ENCODE assay signal across 8 cellular contexts in the genomic region with DNA sequence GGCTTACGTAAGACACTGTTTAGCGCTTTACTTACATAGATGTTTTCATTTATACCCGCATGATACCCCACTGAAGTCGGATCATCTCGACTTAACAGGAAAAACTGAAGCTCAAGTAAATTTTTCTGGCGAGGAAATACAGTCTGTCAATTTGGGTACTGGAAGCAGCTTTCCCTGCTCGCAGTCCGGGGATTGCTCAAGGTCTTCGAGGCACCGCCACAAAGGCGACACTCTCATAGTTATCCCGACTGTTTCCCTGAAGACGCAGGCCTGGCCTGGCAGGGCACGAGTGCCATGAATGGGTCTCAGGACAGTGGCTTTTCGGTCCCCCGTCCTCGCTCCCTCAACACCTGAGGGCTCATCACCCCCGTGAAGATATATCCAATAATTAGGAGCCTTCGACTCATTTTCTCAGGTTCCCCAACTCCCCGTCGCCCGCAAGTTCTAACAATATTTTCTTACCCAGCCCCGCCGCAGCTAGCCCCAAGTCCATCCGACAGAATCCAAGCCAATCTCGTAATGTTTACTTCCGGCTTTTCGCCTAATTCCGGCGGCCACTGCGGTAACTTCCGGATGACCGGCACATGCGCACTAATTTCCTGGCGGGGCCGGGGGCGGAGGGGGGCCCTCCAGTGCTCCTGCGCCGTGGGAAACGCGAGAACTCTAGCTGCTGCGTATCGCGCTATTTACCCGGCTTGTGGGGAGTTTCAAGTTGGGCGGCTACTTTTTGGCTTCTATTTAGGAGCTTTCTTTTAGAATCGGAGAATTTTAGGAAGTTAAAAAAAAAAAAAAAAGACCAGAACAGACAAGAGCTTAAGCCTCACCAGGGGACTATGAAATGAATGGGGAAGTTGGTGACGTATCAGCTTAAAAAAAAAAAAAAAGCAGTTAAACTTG. TPM values are rescaled to one million over a fixed set of nuclear protein-coding genes. Genes with fewer than 3 reads are reported as not detected.
DNase-seq lines count a peak whose midpoint lies in the region; ATAC-seq, FAIRE-seq and TF ChIP-seq lines count a peak whose summit lies in the region.

Gene SLU7 (minus strand): TSS at position 521 of the 897 bp plus-strand sequence. CDS start 3,787 bp downstream, outside the sequence.

- no peak for TF ChIP-seq RAD21 in H1 (IDR thresholded peaks at IDR 0.05 in 1 of 2, conservative IDR thresholded peaks at IDR 0.05 in 1 of 2; ENCODE audit: low read depth in 2 of 2, low read length in 2 of 2)

- H3K14ac ChIP-seq in H1 (ENCODE audit: insufficient read length) (no peak within 1 kb of the TSS), mesenchymal stem cell (ENCODE audit: low read length in 2 of 2) (peak within 1 kb of the TSS in 1 of 2 experiments; percentile 74)

- peaks cover 0 to 3% of the 10 kb centered on the region in 2 experiments for H4K20me1 ChIP-seq in H1 (replicated peaks in 1 of 2; ENCODE audit: control insufficient read depth in 1 of 2, insufficient read depth in 2 of 2, low read length in 2 of 2)

- H2BK12ac ChIP-seq in H1 (ENCODE audit: low read depth, low read length) = no peak within 1 kb of the TSS; the same call in 1 of the 2 replicates
- no peak within 1 kb of the TSS for H2BK12ac ChIP-seq in mesenchymal stem cell (ENCODE audit: low read length in 2 of 2)

- H2BK5ac ChIP-seq in H1 (ENCODE audit: low read depth, low read length) = peak within 1 kb of the TSS; percentile 35
- H2BK5ac ChIP-seq in mesenchymal stem cell (ENCODE audit: low read depth, low read length, poor library complexity, severe bottlenecking) = no peak within 1 kb of the TSS

- no peak within 1 kb of the TSS for H3K23ac ChIP-seq in H1 (ENCODE audit: insufficient read length)
- H3K23ac ChIP-seq in mesenchymal stem cell (ENCODE audit: low read length in 2 of 2) = no peak within 1 kb of the TSS

- H3K4me2 ChIP-seq in H1 (ENCODE audit: insufficient read depth in 1 of 2, low read depth in 2 of 2, low read length in 2 of 2) (peak within 1 kb of the TSS; percentile 77 to 91), mesenchymal stem cell (ENCODE audit: low read length, poor library complexity, severe bottlenecking) (peak within 1 kb of the TSS; percentile 85)

- H2AFZ ChIP-seq in H1 (ENCODE audit: low read length) = 0 out of 2 replicates have a peak within 1 kb of the TSS, but pooled peaks have one; percentile 36
- H2AFZ ChIP-seq in mesenchymal stem cell (ENCODE audit: low read depth, low read length) = peak within 1 kb of the TSS; percentile 47

- H3K27ac ChIP-seq in H1 (ENCODE audit: low read depth, low read length) (peak within 1 kb of the TSS; percentile 60; the same call in 1 of the 2 replicates), mesenchymal stem cell (ENCODE audit: low read length, poor library complexity, severe bottlenecking) (peak within 1 kb of the TSS; percentile 89)

- H3K27me3 ChIP-seq in H1 (replicated peaks in 1 of 4; ENCODE audit: control insufficient read depth in 3 of 4, extremely low read depth in 1 of 4, insufficient read depth in 3 of 4, low read length in 3 of 4) (no peaks in the 10 kb centered on the region), mesenchymal stem cell (ENCODE audit: control insufficient read depth in 1 of 2, insufficient read depth in 1 of 2, low read length in 2 of 2) (no peaks in the 10 kb centered on the region)

- H2BK15ac ChIP-seq in H1 (ENCODE audit: low read length) (no peak within 1 kb of the TSS), mesenchymal stem cell (ENCODE audit: low read depth, poor library complexity, severe bottlenecking) (peak within 1 kb of the TSS; percentile 80)

- H3K36me3 ChIP-seq in H1 (ENCODE audit: control insufficient read depth in 2 of 4, insufficient read depth in 4 of 4, low read length in 3 of 4) = peaks cover 0 to 17% (median 12%) of the 10 kb centered on the region in 4 experiments; a peak in 5 of 8 replicates
- peaks cover 0 to 18% of the 10 kb centered on the region in 2 experiments for H3K36me3 ChIP-seq in mesenchymal stem cell (ENCODE audit: control insufficient read depth in 1 of 2, insufficient read depth in 2 of 2, low read depth in 1 of 2, low read length in 2 of 2)

- CTCF ChIA-PET in H1 (lab: Charles Lee; ENCODE audit: partially characterized antibody) = interaction anchor here (0.7 to 1.5 kb wide), 4 partner anchors 20 to 407 kb away, joined by 3 to 8 read pairs (median 4); no protein-coding TSS in a partner anchor

- H4K91ac ChIP-seq in H1 (replicated peaks; ENCODE audit: insufficient read length, low read length) = no peak within 1 kb of the TSS
- H4K91ac ChIP-seq in mesenchymal stem cell (ENCODE audit: low read length) = peak within 1 kb of the TSS; percentile 83

- 2% methylated on average over 47 of the region's 48 CpGs; no CpG with 5 or more reads in 1 of the 2 experiments for WGBS in H1 (ENCODE audit: extremely low coverage in 1 of 2, insufficient coverage in 1 of 2, insufficient read length in 1 of 2, insufficient replicate concordance in 2 of 2, low coverage in 1 of 2, low lambda C conversion rate in 2 of 2, missing lambda C conversion rate in 1 of 2), 2 experiments
- WGBS in mesenchymal stem cell = 2% methylated on average over 48 of the region's 48 CpGs

- TF ChIP-seq POLR2A in H1 (IDR thresholded peaks at IDR 0.05; ENCODE audit: control extremely low read depth in 1 of 2, low read depth in 2 of 2, low read length in 2 of 2) = peak in 1 of 2 experiments; percentile 79; a peak in 2 of 3 replicates

- peaks cover 2% of the 10 kb centered on the region; the same call in 1 of the 2 replicates for H3K79me1 ChIP-seq in H1 (ENCODE audit: low read depth, low read length)
- H3K79me1 ChIP-seq in mesenchymal stem cell (replicated peaks; ENCODE audit: low read length, poor library complexity, severe bottlenecking) = peaks cover 10% of the 10 kb centered on the region

- H3K18ac ChIP-seq in H1 (ENCODE audit: extremely low read depth, low read length) = 0 out of 2 replicates have a peak within 1 kb of the TSS, but pooled peaks have one; percentile 9
- H3K18ac ChIP-seq in mesenchymal stem cell (ENCODE audit: low read depth in 1 of 2, low read length in 2 of 2) = peak within 1 kb of the TSS in 1 of 2 experiments; percentile 70

- no peak for TF ChIP-seq CTCF in H1 (IDR thresholded peaks at IDR 0.05; ENCODE audit: control extremely low read depth in 1 of 3, insufficient read depth in 1 of 3, low read depth in 1 of 3, low read length in 3 of 3)

- no peak within 1 kb of the TSS for H2BK20ac ChIP-seq in H1 (ENCODE audit: low read length)

- H3K56ac ChIP-seq in H1 (replicated peaks; ENCODE audit: insufficient read length, low read depth, low read length) = no peak within 1 kb of the TSS

- H4K5ac ChIP-seq in H1 (ENCODE audit: insufficient read length, low read depth, low read length) = peak within 1 kb of the TSS; percentile 71

- H3K4me3 ChIP-seq in H1 (ENCODE audit: extremely low read depth in 1 of 4, insufficient read depth in 2 of 4, low read depth in 3 of 4, low read length in 4 of 4) (peak within 1 kb of the TSS; percentile 83 to 95 (median 94)), mesenchymal stem cell (ENCODE audit: insufficient read depth in 1 of 2, low read depth in 1 of 2, low read length in 2 of 2) (peak within 1 kb of the TSS; percentile 95 to 96)

- ATAC-seq in GM21360 (IDR thresholded peaks at IDR 0.05; ENCODE audit: unreplicated experiment) = peak; percentile 76

- peaks cover 0 to 8% (median 4%) of the 10 kb centered on the region in 4 experiments; a peak in 3 of 7 replicates for H3K4me1 ChIP-seq in H1 (replicated peaks in 1 of 4; ENCODE audit: control insufficient read depth in 3 of 4, insufficient read depth in 4 of 4, low read length in 3 of 4)
- peaks cover 8% of the 10 kb centered on the region for H3K4me1 ChIP-seq in mesenchymal stem cell (ENCODE audit: control insufficient read depth, insufficient read depth, low read depth, low read length)

- H3K9ac ChIP-seq in H1 (replicated peaks in 1 of 4; ENCODE audit: extremely low read depth in 1 of 4, low read depth in 3 of 4, low read length in 3 of 4) (peak within 1 kb of the TSS; percentile 56 to 93 (median 86)), mesenchymal stem cell (ENCODE audit: low read length) (peak within 1 kb of the TSS; percentile 99)

- no peak for FAIRE-seq in H1 (lab: Jason Lieb, UNC)

- H3K79me2 ChIP-seq in H1 (ENCODE audit: control insufficient read depth in 1 of 2, insufficient read depth in 2 of 2, low read length in 2 of 2) = peaks cover 9 to 47% of the 10 kb centered on the region in 2 experiments

- no peak within 1 kb of the TSS for H2BK120ac ChIP-seq in H1 (replicated peaks; ENCODE audit: low read depth, low read length)
- H2BK120ac ChIP-seq in mesenchymal stem cell (ENCODE audit: low read depth, low read length) = peak within 1 kb of the TSS; percentile 61

- TF ChIP-seq EP300 in H1 (IDR thresholded peaks at IDR 0.05; ENCODE audit: borderline replicate concordance in 1 of 2, low read depth in 2 of 2, low read length in 2 of 2) = no peak

- no peaks in the 10 kb centered on the region for H3K9me3 ChIP-seq in H1 (ENCODE audit: insufficient read depth in 2 of 2, low read depth in 1 of 2, low read length in 1 of 2)
- no peaks in the 10 kb centered on the region for H3K9me3 ChIP-seq in mesenchymal stem cell (ENCODE audit: control insufficient read depth, low read length)

- H3K23me2 ChIP-seq in H1 (ENCODE audit: low read depth, low read length) = peaks cover 5% of the 10 kb centered on the region

- H3K4ac ChIP-seq in H1 (replicated peaks; ENCODE audit: insufficient read length, low read depth, low read length) (peak within 1 kb of the TSS; percentile 91), mesenchymal stem cell (ENCODE audit: low read depth in 1 of 2, low read length in 2 of 2) (peak within 1 kb of the TSS in 1 of 2 experiments; percentile 32)

- DNase-seq in CMK (ENCODE audit: low read depth) = peak; percentile 77
- peak; percentile 94 for DNase-seq in HT1080 (ENCODE audit: low read depth)
- DNase-seq in NOMO-1 treated with DMSO at 0.1 percent for 48 hours (lab: John Stamatoyannopoulos, UW; ENCODE audit: unreplicated experiment) = peak; percentile 92
- peak; percentile 88 for DNase-seq in activated CD8-positive, alpha-beta memory T cell treated with anti-CD3 and anti-CD28 coated beads for 4 hours (ENCODE audit: low read depth in 2 of 2)
- peak; percentile 71 to 94 for DNase-seq in H1 (ENCODE audit: low read depth in 1 of 2, low spot score in 2 of 2)
- DNase-seq in mesenchymal stem cell = peak; percentile 96
- DNase-seq in stimulated activated CD8-positive, alpha-beta memory T cell treated with anti-CD3 and anti-CD28 coated beads, Interleukin-12 subunit alpha, Interleukin-12 subunit beta, amount 100 ng/mL, for 4 hours (ENCODE audit: low read depth) = peak; percentile 88

- H2AK5ac ChIP-seq in H1 (ENCODE audit: low read depth, low read length) (no peak within 1 kb of the TSS), mesenchymal stem cell (ENCODE audit: low read length, severe bottlenecking) (no peak within 1 kb of the TSS)

- H4K8ac ChIP-seq in H1 (ENCODE audit: extremely low read depth, insufficient read depth, low read length) (peak within 1 kb of the TSS; percentile 99), mesenchymal stem cell (ENCODE audit: low read length) (peak within 1 kb of the TSS; percentile 91)

- POLR2A ChIA-PET in H1 (lab: Charles Lee; ENCODE audit: partially characterized antibody) = interaction anchor here (0.5 to 0.9 kb wide), 5 partner anchors 9 to 1311 kb away, joined by 3 to 5 read pairs (median 3); partner anchors contain the start of gene FAM200C

RNA-seq across cellular contexts. Expression of gene SLU7, which starts in this region (rescaled TPM):
- 64.9 and 67.0 TPM in 2 replicates for total RNA-seq in HT1080 (2014; rRNA removed; shearing (Covaris generic))
- polyA plus RNA-seq in HT1080 (2015; cell fraction: cytosol; rRNA removed) = 52.5 and 75.5 TPM in 2 replicates
- 93.3 and 113 TPM in 2 replicates for polyA plus RNA-seq in HT1080 (2015; cell fraction: nucleus; rRNA removed)
- total RNA-seq in H1 (2021; fragmentation: NEBNext Ultra II Directional; extraction: Animal tissue kit (Norgen Biotek cat#: 25700)) = 34.1 and 36.8 TPM in 2 replicates
- polyA plus RNA-seq in H1 (2011; rRNA removed) = 4.4 and 6.0 TPM in 2 replicates
- polyA plus RNA-seq in H1 (2011; cell fraction: cytosol; rRNA removed) = 19.4 TPM
- polyA plus RNA-seq in H1 (2011; cell fraction: nucleus; rRNA removed) = 4.6 TPM
- 29.2 to 58.2 TPM (median 36.2 TPM) in 4 replicates for polyA plus RNA-seq in H1 (2012, experiment 1 of 2)
- 1.1 TPM for polyA plus RNA-seq in H1 (2012, experiment 2 of 2)
- polyA plus RNA-seq in H1 (2013, experiment 1 of 2) = 29.6 TPM
- polyA plus RNA-seq in H1 (2013, experiment 2 of 2) = 29.1 TPM
- polyA minus RNA-seq in H1 (2011; rRNA and poly(A)+ RNA removed) = 11.5 and 17.1 TPM in 2 replicates
- 4.2 TPM for polyA minus RNA-seq in H1 (2011; cell fraction: cytosol; rRNA and poly(A)+ RNA removed)
- 18.9 TPM for polyA minus RNA-seq in H1 (2011; cell fraction: nucleus; rRNA and poly(A)+ RNA removed)
- polyA plus RNA-seq in mesenchymal stem cell (2013, experiment 1 of 2) = 37.6 TPM
- 34.1 TPM for polyA plus RNA-seq in mesenchymal stem cell (2013, experiment 2 of 2)

Comparison
In these comparisons a context has a peak if more than half of its experiments do, and no peak if none do; other contexts are left out.
1. Peak in every context shown above with its lines: DNase-seq, ATAC-seq, H3K4me3 ChIP-seq and H3K27ac ChIP-seq.